In the genomic region with DNA sequence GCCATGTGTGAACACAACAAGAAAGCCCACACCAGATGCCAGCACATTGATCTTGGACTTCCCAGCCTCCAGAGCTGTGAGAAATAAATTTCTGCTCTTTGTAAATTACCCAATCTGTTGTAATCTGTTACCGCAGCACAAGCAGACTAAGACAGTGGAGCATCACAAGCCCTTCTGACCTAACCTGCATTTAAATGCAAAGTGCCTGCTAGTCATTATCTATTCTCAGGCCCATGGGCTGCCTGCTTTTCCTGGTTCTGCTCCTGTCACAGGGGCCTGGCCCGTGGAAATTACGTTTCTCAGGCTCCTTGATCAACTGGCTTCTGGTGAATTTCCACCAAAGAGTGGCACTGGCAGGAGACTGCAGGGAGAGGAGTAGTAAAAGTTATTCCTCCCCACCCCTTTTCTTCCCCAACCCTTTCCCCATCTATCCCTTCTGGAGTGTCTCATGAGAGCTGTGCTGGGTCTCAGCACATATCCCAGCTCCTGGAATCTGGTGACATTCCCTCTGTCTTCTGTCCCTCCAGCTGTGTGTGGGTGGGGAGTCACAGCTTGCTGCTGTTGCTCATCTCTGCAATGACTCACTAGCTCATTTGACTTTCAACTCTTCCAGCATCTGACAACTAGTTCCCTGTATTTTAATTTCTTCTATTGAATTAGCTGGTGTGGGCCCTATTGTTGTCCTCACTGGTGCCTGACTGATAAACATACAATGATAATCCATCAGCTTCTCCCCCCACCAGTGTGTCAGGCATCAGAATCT, we compare ENCODE assay signal across 15 cellular contexts.
DNase-seq lines count a peak whose midpoint lies in the region; ATAC-seq, FAIRE-seq and TF ChIP-seq lines count a peak whose summit lies in the region.
"Had no signal": no experiment of that assay in that cellular context is flagged by ENCODE, and none has a peak within 500 bp of the region (broad histone marks: within the 10 kb centered on the region; RNA-seq: fewer than 3 reads in every experiment).

No MANE protein-coding gene starts in this region.

- WGBS in adrenal gland, 4 donors, result 72 to 85% (median 83%) methylated on average over 3 of the region's 3 CpGs

- no peak for TF ChIP-seq CTCF in adrenal gland (IDR thresholded peaks at IDR 0.05)

- no peak overlapping the region for H3K27ac ChIP-seq in adrenal gland
- H3K27ac ChIP-seq: cardiac muscle cell, esophagus muscularis mucosa had no signal

- no peaks in the 10 kb centered on the region for H3K36me3 ChIP-seq in adrenal gland (replicated peaks in 1 of 2)
- H3K36me3 ChIP-seq: cardiac muscle cell, esophagus muscularis mucosa had no signal

- H3K27me3 Mint-ChIP-seq in activated T-cell treated with anti-CD3 and anti-CD28 coated beads, Interleukin-2, amount 50 U/mL, for 4 hours (ENCODE audit: low read depth), result no peaks in the 10 kb centered on the region
- H3K27me3 Mint-ChIP-seq: activated T-cell treated with anti-CD3 and anti-CD28 coated beads, Interleukin-2, amount 50 U/mL, for 24 hours had no signal

- no peak for ATAC-seq in activated T-cell treated with anti-CD3 and anti-CD28 coated beads, Interleukin-2, amount 50 U/mL, for 4 hours

- no peak overlapping the region for H3K4me3 Mint-ChIP-seq in activated T-cell treated with anti-CD3 and anti-CD28 coated beads, Interleukin-2, amount 50 U/mL, for 4 hours
- H3K4me3 Mint-ChIP-seq: activated T-cell treated with anti-CD3 and anti-CD28 coated beads, Interleukin-2, amount 50 U/mL, for 24 hours; nephron progenitor cell had no signal

- no peak for FAIRE-seq in H54 (lab: Jason Lieb, UNC)
- FAIRE-seq: keratinocyte had no signal

- H3K36me3 Mint-ChIP-seq in activated T-cell treated with anti-CD3 and anti-CD28 coated beads, Interleukin-2, amount 50 U/mL, for 4 hours (ENCODE audit: insufficient read depth), result no peaks in the 10 kb centered on the region

- no peaks in the 10 kb centered on the region for H3K9me3 ChIP-seq in adrenal gland (replicated peaks in 1 of 3)
- H3K9me3 ChIP-seq: esophagus muscularis mucosa had no signal

- intact Hi-C loops in adrenal gland (cut with DNase I), result no loop called here

- H3K27me3 ChIP-seq in adrenal gland, result no peaks in the 10 kb centered on the region
- H3K27me3 ChIP-seq: cardiac muscle cell, esophagus muscularis mucosa had no signal

- no peak overlapping the region for H3K4me3 ChIP-seq in adrenal gland
- H3K4me3 ChIP-seq: cardiac muscle cell, esophagus muscularis mucosa had no signal

- no peaks in the 10 kb centered on the region for H3K4me1 ChIP-seq in adrenal gland (replicated peaks in 1 of 2)

- H3K9me3 Mint-ChIP-seq in activated T-cell treated with anti-CD3 and anti-CD28 coated beads, Interleukin-2, amount 50 U/mL, for 4 hours, result no peaks in the 10 kb centered on the region

- DNase-seq in H54 (ENCODE audit: insufficient read length, low spot score), result peak; percentile 79
- peak in 5 of 7 donors; percentile 27 to 39 (median 30) for DNase-seq in adrenal gland
- DNase-seq in iPS-NIHi7 (ENCODE audit: extremely low spot score), result peak; percentile 80
- DNase-seq in stromal cell of bone marrow (ENCODE audit: low read depth), result peak; percentile 50
- no peak for DNase-seq in NCI-H748 treated with DMSO at 0.1 percent for 48 hours (lab: John Stamatoyannopoulos, UW)
- no peak for DNase-seq in EL
- no peak for DNase-seq in activated T-cell treated with anti-CD3 and anti-CD28 coated beads, Interleukin-2, amount 50 U/mL, for 4 hours
- DNase-seq: activated T-cell treated with anti-CD3 and anti-CD28 coated beads, Interleukin-2, amount 50 U/mL, for 24 hours; NCI-H2029; nephron progenitor cell; stimulated activated CD4-positive, alpha-beta T cell treated with anti-CD3 and anti-CD28 coated beads, Interleukin-12 subunit alpha, Interleukin-12 subunit beta, amount 100 ng/mL, for 4 hours; stimulated activated CD8-positive, alpha-beta memory T cell treated with anti-CD3 and anti-CD28 coated beads, Interleukin-4, amount 100 ng/mL, for 48 hours had no signal

- TF ChIP-seq POLR2A in H54 (IDR thresholded peaks at IDR 0.05; ENCODE audit: low read depth, low read length) (no peak), adrenal gland (IDR thresholded peaks at IDR 0.05) (no peak)

- no peaks in the 10 kb centered on the region for H3K4me1 Mint-ChIP-seq in activated T-cell treated with anti-CD3 and anti-CD28 coated beads, Interleukin-2, amount 50 U/mL, for 4 hours (ENCODE audit: low read depth)

Comparison
In these comparisons a context has a peak if more than half of its experiments do, and no peak if none do; other contexts are left out.
1. DNase-seq: peak in H54 (single experiment), adrenal gland (5 of 7), iPS-NIHi7 (single experiment) and stromal cell of bone marrow (single experiment); none in NCI-H748 treated with DMSO at 0.1 percent for 48 hours (single experiment), EL (single experiment) and activated T-cell treated with anti-CD3 and anti-CD28 coated beads, Interleukin-2, amount 50 U/mL, for 4 hours (single experiment).